9 cellular contexts compared by ENCODE assay signal in genomic region chr9:89519393-89519805, GRCh38. TPM values are rescaled to one million over a fixed set of nuclear protein-coding genes. Genes with fewer than 3 reads are reported as not detected.
A peak's percentile ranks its signal among the peaks of the same experiment; 100 is the strongest.
DNase-seq lines count a peak whose midpoint lies in the region; ATAC-seq and TF ChIP-seq lines count a peak whose summit lies in the region.
"Had no signal": no experiment of that assay in that cellular context is flagged by ENCODE, and none has a peak within 500 bp of the region (broad histone marks: within the 10 kb centered on the region; RNA-seq: fewer than 3 reads in every experiment).

No MANE protein-coding gene starts in this region.

- H3K9me3 ChIP-seq in esophagus squamous epithelium = no peaks in the 10 kb centered on the region
- H3K9me3 ChIP-seq in spleen = no peaks in the 10 kb centered on the region

- intact Hi-C loops in esophagus squamous epithelium (cut with DNase I) (no loop called here), spleen (cut with DNase I; ENCODE audit: low total_unique reads) (no loop called here)

- H3K27ac ChIP-seq in RWPE1 (no peak overlapping the region), esophagus squamous epithelium (peak overlapping the region in 3 of 4 donors; percentile 46 to 73 (median 57)), spleen (peak overlapping the region in 5 of 8 donors; percentile 17 to 97 (median 46))

- peaks cover 73% of the 10 kb centered on the region for H3K4me1 Mint-ChIP-seq in activated T-cell treated with anti-CD3 and anti-CD28 coated beads, Interleukin-2, amount 50 U/mL, for 24 hours (ENCODE audit: low read depth)

- no peaks in the 10 kb centered on the region for H3K36me3 Mint-ChIP-seq in activated T-cell treated with anti-CD3 and anti-CD28 coated beads, Interleukin-2, amount 50 U/mL, for 24 hours (ENCODE audit: low read depth)

- H3K27me3 Mint-ChIP-seq in activated T-cell treated with anti-CD3 and anti-CD28 coated beads, Interleukin-2, amount 50 U/mL, for 24 hours = no peaks in the 10 kb centered on the region

- no peaks in the 10 kb centered on the region for H3K9me3 Mint-ChIP-seq in activated T-cell treated with anti-CD3 and anti-CD28 coated beads, Interleukin-2, amount 50 U/mL, for 24 hours

- H3K4me3 ChIP-seq in esophagus squamous epithelium (no peak overlapping the region), spleen (no peak overlapping the region)

- no peak for TF ChIP-seq CTCF in RWPE1 (conservative IDR thresholded peaks at IDR 0.05; ENCODE audit: low read depth)
- no peak for TF ChIP-seq CTCF in esophagus squamous epithelium (IDR thresholded peaks at IDR 0.05)
- no peak for TF ChIP-seq CTCF in spleen (IDR thresholded peaks at IDR 0.05 in 8 of 11, conservative IDR thresholded peaks at IDR 0.05 in 3 of 11)

- H3K36me3 ChIP-seq in esophagus squamous epithelium (no peaks in the 10 kb centered on the region), spleen (no peaks in the 10 kb centered on the region)

- H3K27ac Mint-ChIP-seq in activated T-cell treated with anti-CD3 and anti-CD28 coated beads, Interleukin-2, amount 50 U/mL, for 24 hours = peak overlapping the region; percentile 79

- WGBS in esophagus squamous epithelium, 2 donors = 89 to 90% methylated on average over 1 to 2 of the region's 2 CpGs
- WGBS in spleen, 5 donors = 61 to 100% (median 84%) methylated on average over 2 of the region's 2 CpGs

- H3K4me3 Mint-ChIP-seq in activated T-cell treated with anti-CD3 and anti-CD28 coated beads, Interleukin-2, amount 50 U/mL, for 24 hours = no peak overlapping the region

- TF ChIP-seq POLR2A in esophagus squamous epithelium (IDR thresholded peaks at IDR 0.05) (no peak), spleen (IDR thresholded peaks at IDR 0.05) (no peak)

- DNase-seq in activated T-cell treated with anti-CD3 and anti-CD28 coated beads, Interleukin-2, amount 50 U/mL, for 24 hours = no peak
- DNase-seq in activated T-cell treated with anti-CD3 and anti-CD28 coated beads for 4 hours = no peak
- DNase-seq in RWPE1 (ENCODE audit: low spot score) = peak; percentile 83
- DNase-seq in esophagus squamous epithelium (lab: John Stamatoyannopoulos, UW) = no peak
- peak; percentile 79 for DNase-seq in spleen
- no peak for DNase-seq in GM19238 (ENCODE audit: insufficient read length, low spot score)
- DNase-seq in NCI-H2107 (lab: John Stamatoyannopoulos, UW) = no peak
- DNase-seq: activated CD8-positive, alpha-beta memory T cell treated with anti-CD3 and anti-CD28 coated beads, Interleukin-2, amount 50 U/mL, for 48 hours had no signal

- POLR2A ChIA-PET in RWPE1 (lab: Yijun Ruan, JAX; ENCODE audit: low non-redundant PET) = no interaction called here

- CTCF ChIA-PET in RWPE1 (lab: Yijun Ruan, JAX) = no interaction called here

- H3K4me1 ChIP-seq in esophagus squamous epithelium = peaks cover 16 to 55% (median 23%) of the 10 kb centered on the region in 3 donors
- H3K4me1 ChIP-seq in spleen = peaks cover 32 to 66% (median 59%) of the 10 kb centered on the region in 6 donors

- H3K27me3 ChIP-seq in esophagus squamous epithelium (no peaks in the 10 kb centered on the region), spleen (replicated peaks in 1 of 7) (no peaks in the 10 kb centered on the region)

- no peak for ATAC-seq in HG02763 (IDR thresholded peaks at IDR 0.05; ENCODE audit: unreplicated experiment)

RNA-seq across cellular contexts. Expression of gene SEMA4D, which starts 21.5 kb away (rescaled TPM):
- total RNA-seq in esophagus squamous epithelium = 10 to 100 TPM; 12.8 to 52.0 (median 20.5) TPM
- total RNA-seq in spleen = 100 to 1,000 TPM in 6 of 7 donors, 10 to 100 TPM in 1; 81.6 to 193 (median 171) TPM
- polyA plus RNA-seq in spleen = 10 to 100 TPM; 23.0 to 32.3 (median 31.5) TPM

Comparison
In these comparisons a context has a peak if more than half of its experiments do, and no peak if none do; other contexts are left out.
1. DNase-seq: peak in RWPE1 (single experiment) and spleen (single experiment); none in activated T-cell treated with anti-CD3 and anti-CD28 coated beads, Interleukin-2, amount 50 U/mL, for 24 hours (single experiment), activated T-cell treated with anti-CD3 and anti-CD28 coated beads for 4 hours (single experiment), esophagus squamous epithelium (single experiment), GM19238 (single experiment) and NCI-H2107 (single experiment).